In the genomic region with DNA sequence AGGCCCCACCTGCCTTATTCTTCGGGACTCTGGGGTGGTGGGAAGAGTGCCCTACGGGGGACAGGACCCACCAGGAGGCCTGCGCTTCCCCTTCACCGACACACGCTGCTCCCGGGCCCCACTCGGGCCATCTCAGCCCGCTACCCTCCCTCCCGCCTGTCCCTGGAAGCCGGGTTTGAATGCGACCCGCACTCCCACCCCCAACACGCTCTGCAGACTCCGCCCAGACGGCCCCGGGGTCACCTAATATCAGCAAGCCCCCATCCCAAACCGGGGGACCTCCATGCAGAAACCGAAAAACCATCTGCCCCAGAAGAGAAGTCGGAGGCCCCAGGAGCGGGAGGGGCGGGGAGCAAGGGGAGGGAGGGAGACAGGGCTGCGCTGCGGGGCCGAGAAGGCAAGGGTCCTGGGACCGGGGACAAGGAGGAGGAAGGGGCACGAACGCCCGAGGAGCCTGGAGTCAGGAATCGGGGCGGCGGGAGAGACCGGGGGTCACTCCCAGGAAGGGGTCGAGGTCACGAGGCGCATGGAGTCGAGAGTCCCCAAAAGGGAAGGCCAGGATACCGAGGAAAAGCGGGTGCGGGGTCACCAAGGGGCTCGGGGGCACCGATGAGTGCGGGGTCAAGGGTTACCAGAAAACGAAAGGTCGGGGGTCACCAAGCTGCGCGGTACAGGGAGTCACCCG, we compare ENCODE assay signal across 8 cellular contexts. TPM values are rescaled to one million over a fixed set of nuclear protein-coding genes. Genes with fewer than 3 reads are reported as not detected.
DNase-seq lines count a peak whose midpoint lies in the region; ATAC-seq, FAIRE-seq and TF ChIP-seq lines count a peak whose summit lies in the region.

No MANE protein-coding gene starts in this region.

- FAIRE-seq in A549 (lab: Jason Lieb, UNC) = no peak

- peak overlapping the region; percentile 93 for H3K4me2 ChIP-seq in A549

- 1% methylated on average over 20 of the region's 47 CpGs for WGBS in A549 (ENCODE audit: missing lambda C conversion rate)
- WGBS in iPS DF 6.9 (ENCODE audit: insufficient coverage, insufficient read length) = no CpG with 5 or more reads among the region's 47 CpGs

- H3K27ac Mint-ChIP-seq in activated naive CD8-positive, alpha-beta T cell treated with anti-CD3 and anti-CD28 coated beads for 36 hours = peak overlapping the region; percentile 92

- peaks cover 6% of the 10 kb centered on the region for H3K36me3 Mint-ChIP-seq in activated naive CD8-positive, alpha-beta T cell treated with anti-CD3 and anti-CD28 coated beads for 36 hours

- ATAC-seq in A549 (no peak), HG03354 (IDR thresholded peaks at IDR 0.05; ENCODE audit: poor library complexity, severe bottlenecking, unreplicated experiment) (peak; percentile 3)

- POLR2A ChIA-PET in A549 (lab: Yijun Ruan, JAX) = no interaction called here

- no peak for TF ChIP-seq POLR2A in A549 (IDR thresholded peaks at IDR 0.05; ENCODE audit: low read length)

- TF ChIP-seq EP300 in A549 (IDR thresholded peaks at IDR 0.05) = no peak

- DNase-seq in A549 (ENCODE audit: low read depth in 1 of 2, low spot score in 1 of 2) = no peak
- peak; percentile 18 for DNase-seq in activated naive CD8-positive, alpha-beta T cell treated with anti-CD3 and anti-CD28 coated beads for 36 hours
- no peak for DNase-seq in iPS DF 6.9 (ENCODE audit: low read depth, low spot score)
- DNase-seq in SHP77 treated with DMSO at 0.1 percent for 48 hours (lab: John Stamatoyannopoulos, UW) = no peak
- DNase-seq in NCI-H1694 (lab: John Stamatoyannopoulos, UW) = no peak
- DNase-seq in SIG-M5 treated with dmso at 0.1 percent for 504 hours (lab: John Stamatoyannopoulos, UW; ENCODE audit: unreplicated experiment) = no peak

- peak overlapping the region; percentile 94 for H3K4me3 Mint-ChIP-seq in activated naive CD8-positive, alpha-beta T cell treated with anti-CD3 and anti-CD28 coated beads for 36 hours

- H3K9me3 ChIP-seq in A549 = no peaks in the 10 kb centered on the region
- no peaks in the 10 kb centered on the region for H3K9me3 ChIP-seq in iPS DF 6.9 (ENCODE audit: control insufficient read depth, insufficient read depth, low read length)
- H3K9me3 ChIP-seq in skeletal muscle tissue (ENCODE audit: control insufficient read depth in 3 of 3, low read length in 3 of 3) = no peaks in the 10 kb centered on the region

- H3K4me1 ChIP-seq in A549 (peaks cover 72% of the 10 kb centered on the region), iPS DF 6.9 (ENCODE audit: control insufficient read depth, insufficient read depth, low read length) (peaks cover 7% of the 10 kb centered on the region), skeletal muscle tissue (ENCODE audit: control insufficient read depth in 3 of 3, insufficient read depth in 3 of 3, low read length in 3 of 3) (peaks cover 9 to 57% (median 20%) of the 10 kb centered on the region in 3 donors)

- no peak for TF ChIP-seq RAD21 in A549 (conservative IDR thresholded peaks at IDR 0.05 in 1 of 2, IDR thresholded peaks at IDR 0.05 in 1 of 2)

- H3K4me3 ChIP-seq in A549 (peak overlapping the region; percentile 98), iPS DF 6.9 (ENCODE audit: low read length) (peak overlapping the region; percentile 67), skeletal muscle tissue (ENCODE audit: low read length in 3 of 3) (peak overlapping the region; percentile 80 to 84 (median 81))

- no peak for TF ChIP-seq CTCF in A549 (IDR thresholded peaks at IDR 0.05)

- peak overlapping the region; percentile 100 for H3K27ac ChIP-seq in A549
- no peak overlapping the region for H3K27ac ChIP-seq in iPS DF 6.9 (ENCODE audit: low read length)
- H3K27ac ChIP-seq in skeletal muscle tissue (ENCODE audit: low read depth, low read length) = peak overlapping the region; percentile 89

- H3K9me3 Mint-ChIP-seq in activated naive CD8-positive, alpha-beta T cell treated with anti-CD3 and anti-CD28 coated beads for 36 hours = no peaks in the 10 kb centered on the region

- CTCF ChIA-PET in A549 (lab: Yijun Ruan, JAX) = interaction anchor here (1.5 to 3.1 kb wide), 2 partner anchors 12 to 61 kb away, joined by 4 to 15 read pairs; no protein-coding TSS in a partner anchor

- H3K27me3 Mint-ChIP-seq in activated naive CD8-positive, alpha-beta T cell treated with anti-CD3 and anti-CD28 coated beads for 36 hours = no peaks in the 10 kb centered on the region

- H3K27me3 ChIP-seq in iPS DF 6.9 (ENCODE audit: control insufficient read depth, insufficient read depth, low read length) (no peaks in the 10 kb centered on the region), skeletal muscle tissue (ENCODE audit: control insufficient read depth in 3 of 3, insufficient read depth in 3 of 3, low read length in 3 of 3) (peaks cover 0 to 13% (median 5%) of the 10 kb centered on the region in 3 donors)

- H3K4me1 Mint-ChIP-seq in activated naive CD8-positive, alpha-beta T cell treated with anti-CD3 and anti-CD28 coated beads for 36 hours = peaks cover 26% of the 10 kb centered on the region

- H3K9ac ChIP-seq in skeletal muscle tissue (ENCODE audit: low read depth in 1 of 3, low read length in 3 of 3) = peak overlapping the region; percentile 81 to 88 (median 82)

- no peaks in the 10 kb centered on the region for H3K36me3 ChIP-seq in iPS DF 6.9 (ENCODE audit: control insufficient read depth, insufficient read depth, low read length)
- peaks cover 0 to 7% (median 2%) of the 10 kb centered on the region in 3 donors for H3K36me3 ChIP-seq in skeletal muscle tissue (ENCODE audit: control insufficient read depth in 3 of 3, insufficient read depth in 3 of 3, low read length in 3 of 3)

TF ChIP-seq in A549, 52 proteins besides CTCF, POLR2A, EP300 and RAD21:
- TF ChIP-seq ZC3H11A (IDR thresholded peaks at IDR 0.05) = no peak
- TF ChIP-seq, protein P1, sequence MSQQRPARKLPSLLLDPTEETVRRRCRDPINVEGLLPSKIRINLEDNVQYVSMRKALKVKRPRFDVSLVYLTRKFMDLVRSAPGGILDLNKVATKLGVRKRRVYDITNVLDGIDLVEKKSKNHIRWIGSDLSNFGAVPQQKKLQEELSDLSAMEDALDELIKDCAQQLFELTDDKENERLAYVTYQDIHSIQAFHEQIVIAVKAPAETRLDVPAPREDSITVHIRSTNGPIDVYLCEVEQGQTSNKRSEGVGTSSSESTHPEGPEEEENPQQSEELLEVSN (IDR thresholded peaks at IDR 0.05; ENCODE audit: borderline replicate concordance, low read depth) = no peak

RNA-seq across cellular contexts. Expression of a gene that starts 0.8 kb away (rescaled TPM):
- 6.8 and 8.4 TPM in 2 replicates for polyA plus RNA-seq in A549 (2011; rRNA removed)
- 28.7 and 40.8 TPM in 2 replicates for polyA plus RNA-seq in A549 (2012; cell fraction: cytosol; rRNA removed)
- polyA plus RNA-seq in A549 (2012; cell fraction: nucleus; rRNA removed) = 118 and 161 TPM in 2 replicates
- 27.0 to 32.0 TPM (median 27.7 TPM) in 3 replicates for polyA plus RNA-seq in A549 (2017; fragmentation: RNase III; extraction: RNeasy Plus Mini Kit Qiagen cat#74134 plus additional on column Dnase treatment)
- 9.6 and 15.2 TPM in 2 replicates for polyA minus RNA-seq in A549 (2011; rRNA and poly(A)+ RNA removed)
- total RNA-seq in activated naive CD8-positive, alpha-beta T cell treated with anti-CD3 and anti-CD28 coated beads for 36 hours = 10 to 100 TPM; 50.5 to 51.6 TPM
- total RNA-seq in skeletal muscle tissue = 10.4 TPM

RNA-seq across cellular contexts. Expression of a gene that starts 32.3 kb away (rescaled TPM):
- 12.2 and 16.2 TPM in 2 replicates for polyA plus RNA-seq in A549 (2011; rRNA removed)
- 35.2 and 42.6 TPM in 2 replicates for polyA plus RNA-seq in A549 (2012; cell fraction: cytosol; rRNA removed)
- polyA plus RNA-seq in A549 (2012; cell fraction: nucleus; rRNA removed) = 108 and 121 TPM in 2 replicates
- polyA plus RNA-seq in A549 (2017; fragmentation: RNase III; extraction: RNeasy Plus Mini Kit Qiagen cat#74134 plus additional on column Dnase treatment) = 33.6 to 34.2 TPM (median 34.0 TPM) in 3 replicates
- 18.6 and 21.3 TPM in 2 replicates for polyA minus RNA-seq in A549 (2011; rRNA and poly(A)+ RNA removed)
- total RNA-seq in activated naive CD8-positive, alpha-beta T cell treated with anti-CD3 and anti-CD28 coated beads for 36 hours = 10 to 100 TPM; 54.7 to 55.8 TPM
- total RNA-seq in skeletal muscle tissue = 51.7 TPM
